Comparison of ENCODE assay signal across 19 cellular contexts in genomic region chr10:87974769-87975168, GRCh38.
DNase-seq lines count a peak whose midpoint lies in the region; ATAC-seq, FAIRE-seq and TF ChIP-seq lines count a peak whose summit lies in the region.
"Had no signal": no experiment of that assay in that cellular context is flagged by ENCODE, and none has a peak within 500 bp of the region (broad histone marks: within the 10 kb centered on the region; RNA-seq: fewer than 3 reads in every experiment).

No MANE protein-coding gene starts in this region.

- H3K27ac ChIP-seq in GM23338 (ENCODE audit: low read depth), result peak overlapping the region; percentile 85
- H3K27ac ChIP-seq in GM12878 (ENCODE audit: control insufficient read depth, insufficient read depth), result no peak overlapping the region
- H3K27ac ChIP-seq: BLaER1 treated with 17β-estradiol and CSF1 and Interleukin-3, amounts not matched to agents 10 nM and 100 nM; HL-60 had no signal

- BruUV-seq in Calu3 (replicated peaks; lab: Mats Ljungman, UMichigan) (no TSS peak), GM12878 (replicated peaks; lab: Mats Ljungman, UMichigan) (no TSS peak)

- RAD21 ChIA-PET in GM12878 (lab: Charles Lee; ENCODE audit: unreplicated experiment), result no interaction called here

- WGBS in GM12878 (ENCODE audit: insufficient coverage, insufficient replicate concordance, low lambda C conversion rate, missing lambda C conversion rate), result 100% methylated on average over 1 of the region's 1 CpG

- H3K4me3 ChIP-seq in GM23338, result no peak overlapping the region
- no peak overlapping the region for H3K4me3 ChIP-seq in GM12878
- H3K4me3 ChIP-seq: BLaER1 treated with 17β-estradiol and CSF1 and Interleukin-3, amounts not matched to agents 10 nM and 100 nM had no signal

- SMC1A ChIA-PET in GM12878 (lab: Charles Lee; ENCODE audit: uncharacterized antibody, unreplicated experiment), result interaction anchor here (1.2 to 1.5 kb wide), 4 partner anchors 50 to 109 kb away, joined by 3 to 4 read pairs (median 3); no protein-coding TSS in a partner anchor

- H3K9me2 ChIP-seq in GM23338 (ENCODE audit: insufficient read depth), result no peaks in the 10 kb centered on the region

- POLR2A ChIA-PET in GM12878 (lab: Charles Lee), result interaction anchor here (0.6 kb wide), 1 partner anchor 107 kb away, joined by 4 read pairs; no protein-coding TSS in a partner anchor

- TF ChIP-seq POLR2A in GM12878 (IDR thresholded peaks at IDR 0.05; ENCODE audit: low read depth, low read length), result no peak

- H2AFZ ChIP-seq in GM23338 (no peak overlapping the region), GM12878 (ENCODE audit: control insufficient read depth, low read depth, low read length) (no peak overlapping the region)

- H3K79me2 ChIP-seq in GM23338 (replicated peaks; ENCODE audit: insufficient read depth) (no peaks in the 10 kb centered on the region), GM12878 (ENCODE audit: control insufficient read depth, insufficient read depth, low read length) (no peaks in the 10 kb centered on the region)

- FAIRE-seq in GM12878 (lab: Jason Lieb, UNC) (no peak), islet of Langerhans (lab: Jason Lieb, UNC) (peak; percentile 5)
- FAIRE-seq: A204.1, HTR-8/SVneo had no signal

- H3K4me2 ChIP-seq in GM23338, result peak overlapping the region; percentile 18
- H3K4me2 ChIP-seq in GM12878 (ENCODE audit: control insufficient read depth, insufficient read depth), result no peak overlapping the region
- H3K4me2 ChIP-seq: BLaER1 treated with 17β-estradiol and CSF1 and Interleukin-3, amounts not matched to agents 10 nM and 100 nM had no signal

- CTCF ChIA-PET in Calu3 (lab: Charles Lee) (no interaction called here), GM12878 (lab: Yijun Ruan, JAX) (no interaction called here)

- H3K27me3 ChIP-seq in GM23338 (ENCODE audit: insufficient read depth) (no peaks in the 10 kb centered on the region), GM12878 (replicated peaks in 1 of 2; ENCODE audit: control insufficient read depth in 2 of 2, insufficient read depth in 2 of 2, low read length in 1 of 2) (no peaks in the 10 kb centered on the region)
- H3K27me3 ChIP-seq: BLaER1 treated with 17β-estradiol and CSF1 and Interleukin-3, amounts not matched to agents 10 nM and 100 nM had no signal

- intact Hi-C loops in Calu3 (cut with micrococcal nuclease; ENCODE audit: unreplicated experiment) (loop anchor here (10.0 kb wide), 1 partner anchor 140 kb away; no protein-coding TSS in a partner anchor), GM12878 (cut with micrococcal nuclease; ENCODE audit: unreplicated experiment) (no loop called here)

- H3K36me3 Mint-ChIP-seq in Calu3 (ENCODE audit: insufficient read depth, unreplicated experiment) (no peaks in the 10 kb centered on the region), GM23338 (ENCODE audit: low read depth) (0 out of 3 replicates have a peak, but pooled peaks cover 3% of the 10 kb centered on the region)
- H3K36me3 Mint-ChIP-seq: CD8-positive, alpha-beta memory T cell had no signal

- H3K4me1 Mint-ChIP-seq in Calu3 (ENCODE audit: low read depth, unreplicated experiment), result no peaks in the 10 kb centered on the region
- H3K4me1 Mint-ChIP-seq in GM23338, result peaks cover 83% of the 10 kb centered on the region

- H3K4me1 ChIP-seq in GM23338 (ENCODE audit: insufficient read depth), result peaks cover 50% of the 10 kb centered on the region
- no peaks in the 10 kb centered on the region for H3K4me1 ChIP-seq in GM12878 (ENCODE audit: control insufficient read depth, insufficient read depth, low read length)
- H3K4me1 ChIP-seq: BLaER1 treated with 17β-estradiol and CSF1 and Interleukin-3, amounts not matched to agents 10 nM and 100 nM had no signal

- peak overlapping the region; percentile 16 for H3K27ac Mint-ChIP-seq in Calu3 (ENCODE audit: unreplicated experiment)
- H3K27ac Mint-ChIP-seq in GM23338, result peak overlapping the region; percentile 95
- H3K27ac Mint-ChIP-seq: CD8-positive, alpha-beta memory T cell had no signal

- H4K20me1 ChIP-seq in GM23338 (replicated peaks; ENCODE audit: insufficient read depth) (no peaks in the 10 kb centered on the region), GM12878 (ENCODE audit: control insufficient read depth, insufficient read depth) (no peaks in the 10 kb centered on the region)
- H4K20me1 ChIP-seq: BLaER1 treated with 17β-estradiol and CSF1 and Interleukin-3, amounts not matched to agents 10 nM and 100 nM had no signal

- ATAC-seq in GM23338, result peak; percentile 70
- ATAC-seq in GM12878, result peak; percentile 40; the same call in 2 of the 3 replicates
- ATAC-seq in GM21528 (IDR thresholded peaks at IDR 0.05; ENCODE audit: low FRiP score, unreplicated experiment), result no peak
- ATAC-seq: HCT116 had no signal

- no peak for TF ChIP-seq CTCF in Calu3 (IDR thresholded peaks at IDR 0.05; ENCODE audit: unreplicated experiment)
- no peak for TF ChIP-seq CTCF in GM23338 (conservative IDR thresholded peaks at IDR 0.05; ENCODE audit: low read depth in 2 of 2)
- no peak for TF ChIP-seq CTCF in GM12878 (IDR thresholded peaks at IDR 0.05 in 2 of 3, conservative IDR thresholded peaks at IDR 0.05 in 1 of 3; ENCODE audit: control insufficient read depth in 2 of 3, extremely low read depth in 1 of 3, insufficient read depth in 1 of 3, low read depth in 3 of 3, low read length in 3 of 3)

- no peaks in the 10 kb centered on the region for H3F3A ChIP-seq in GM23338 (replicated peaks; ENCODE audit: low read depth)

- H3K36me3 ChIP-seq in GM23338 (ENCODE audit: insufficient read depth) (no peaks in the 10 kb centered on the region), GM12878 (ENCODE audit: control insufficient read depth in 2 of 2, insufficient read depth in 2 of 2, low read length in 1 of 2) (no peaks in the 10 kb centered on the region)
- H3K36me3 ChIP-seq: BLaER1 treated with 17β-estradiol and CSF1 and Interleukin-3, amounts not matched to agents 10 nM and 100 nM had no signal

- no peak for TF ChIP-seq EP300 in GM12878 (IDR thresholded peaks at IDR 0.05; ENCODE audit: borderline replicate concordance in 1 of 2, control insufficient read depth in 1 of 2, low read depth in 2 of 2, low read length in 2 of 2)

- DNase-seq in Calu3 (no peak), GM23338 (ENCODE audit: low spot score) (peak; percentile 43), GM12878 (ENCODE audit: low read depth, low spot score) (no peak), inferior parietal cortex (ENCODE audit: extremely low spot score) (no peak), NCI-H2196 treated with DMSO at 0.1 percent for 48 hours (lab: John Stamatoyannopoulos, UW; ENCODE audit: unreplicated experiment) (no peak), NCI-H524 treated with DMSO at 0.1 percent for 48 hours (lab: John Stamatoyannopoulos, UW) (no peak)
- DNase-seq: CD8-positive, alpha-beta memory T cell; KBM-7; NCI-H1092; NCI-H146; NCI-H2081; NCI-H524 had no signal

- H3K9me3 Mint-ChIP-seq in Calu3 (ENCODE audit: low read depth, unreplicated experiment), result no peaks in the 10 kb centered on the region
- no peaks in the 10 kb centered on the region for H3K9me3 Mint-ChIP-seq in GM23338
- H3K9me3 Mint-ChIP-seq: CD8-positive, alpha-beta memory T cell had no signal

- no peaks in the 10 kb centered on the region for H3K9me3 ChIP-seq in GM12878 (replicated peaks; ENCODE audit: control insufficient read depth, insufficient read depth, low read length)
- H3K9me3 ChIP-seq: BLaER1 treated with 17β-estradiol and CSF1 and Interleukin-3, amounts not matched to agents 10 nM and 100 nM had no signal

- H3K27me3 Mint-ChIP-seq in Calu3 (ENCODE audit: unreplicated experiment), result no peaks in the 10 kb centered on the region
- peaks cover 3% of the 10 kb centered on the region for H3K27me3 Mint-ChIP-seq in GM23338 (ENCODE audit: insufficient read depth, low read depth, poor library complexity)

- in situ Hi-C loops in GM12878 (cut with MboI), result loop anchor here (10.0 kb wide), 1 partner anchor 580 kb away; no protein-coding TSS in a partner anchor

- H3K4me3 Mint-ChIP-seq in Calu3 (ENCODE audit: low read depth, unreplicated experiment) (no peak overlapping the region), GM23338 (peak overlapping the region; percentile 15; the same call in 2 of the 3 replicates)
- H3K4me3 Mint-ChIP-seq: CD8-positive, alpha-beta memory T cell had no signal

- no peak overlapping the region for H3K9ac ChIP-seq in GM12878 (ENCODE audit: control insufficient read depth, insufficient read depth, low read length)
- H3K9ac ChIP-seq: BLaER1 treated with 17β-estradiol and CSF1 and Interleukin-3, amounts not matched to agents 10 nM and 100 nM had no signal

- no peak for TF ChIP-seq RAD21 in GM12878 (IDR thresholded peaks at IDR 0.05; ENCODE audit: insufficient read depth, low read depth, low read length)

TF ChIP-seq in GM23338, 12 proteins besides CTCF, POLR2A, EP300 and RAD21 (continues in another document):
- TF ChIP-seq EZH2 (IDR thresholded peaks at IDR 0.05; ENCODE audit: low read depth, unreplicated experiment), result no peak
- no peak for TF ChIP-seq CREB1 (CRISPR knock-in tag; IDR thresholded peaks at IDR 0.05; ENCODE audit: low read depth)
- no peak for TF ChIP-seq STAT1 (IDR thresholded peaks at IDR 0.05; ENCODE audit: unreplicated experiment)
- TF ChIP-seq JUNB (IDR thresholded peaks at IDR 0.05; ENCODE audit: unreplicated experiment), result no peak

TF ChIP-seq in GM12878, 131 proteins besides CTCF, POLR2A, EP300 and RAD21 (continues in another document):
- TF ChIP-seq SRF (IDR thresholded peaks at IDR 0.05; ENCODE audit: low read depth in 2 of 2, low read length in 2 of 2) (no peak), ZNF384 (IDR thresholded peaks at IDR 0.05; ENCODE audit: borderline replicate concordance, low read depth, low read length) (no peak), ATF2 (IDR thresholded peaks at IDR 0.05; ENCODE audit: low read length) (no peak)
